In genomic region chr7:73741600-73741999, GRCh38 we compare ENCODE assay signal across 1 cellular context.
TF ChIP-seq lines count a peak whose summit lies in the region.

No MANE protein-coding gene starts in this region.

TF ChIP-seq in SK-N-SH, 30 proteins besides CTCF, POLR2A, EP300 and RAD21:
- no peak for TF ChIP-seq REST (IDR thresholded peaks at IDR 0.05; ENCODE audit: low read depth, low read length)
- TF ChIP-seq FOSL2 (IDR thresholded peaks at IDR 0.05; ENCODE audit: borderline replicate concordance, low read depth) = no peak
- TF ChIP-seq GABPA (IDR thresholded peaks at IDR 0.05; ENCODE audit: low read depth) = no peak
- TF ChIP-seq CHD2 (IDR thresholded peaks at IDR 0.05; ENCODE audit: low read length, partially characterized antibody) = no peak
- TF ChIP-seq RFX5 (IDR thresholded peaks at IDR 0.05; ENCODE audit: low read length) = no peak
- no peak for TF ChIP-seq NFIC (IDR thresholded peaks at IDR 0.05; ENCODE audit: borderline replicate concordance)
- no peak for TF ChIP-seq POLR2AphosphoS5 (IDR thresholded peaks at IDR 0.05; ENCODE audit: low read depth, low read length)
- TF ChIP-seq NRF1 (IDR thresholded peaks at IDR 0.05; ENCODE audit: low read depth, low read length) = no peak
- TF ChIP-seq ELF1 (IDR thresholded peaks at IDR 0.05) = no peak
- no peak for TF ChIP-seq RXRA (IDR thresholded peaks at IDR 0.05; ENCODE audit: borderline replicate concordance, low read depth)
- no peak for TF ChIP-seq TEAD4 (IDR thresholded peaks at IDR 0.05; ENCODE audit: borderline replicate concordance, insufficient read depth)
- no peak for TF ChIP-seq USF1 (IDR thresholded peaks at IDR 0.05; ENCODE audit: borderline replicate concordance, low read depth)
